ENCODE assay signal across 34 cellular contexts in genomic region chr13:36385471-36385870, GRCh38. TPM values are rescaled to one million over a fixed set of nuclear protein-coding genes. Genes with fewer than 3 reads are reported as not detected.
DNase-seq lines count a peak whose midpoint lies in the region; ATAC-seq and TF ChIP-seq lines count a peak whose summit lies in the region.
"Had no signal": no experiment of that assay in that cellular context is flagged by ENCODE, and none has a peak within 500 bp of the region (broad histone marks: within the 10 kb centered on the region; RNA-seq: fewer than 3 reads in every experiment).

No MANE protein-coding gene starts in this region.

- H3K9me3 ChIP-seq in IMR-90 (ENCODE audit: control insufficient read depth, insufficient read depth, low read length), result no peaks in the 10 kb centered on the region
- H3K9me3 ChIP-seq: A549, right atrium auricular region, thyroid gland had no signal

- no peaks in the 10 kb centered on the region for H3K4me1 ChIP-seq in IMR-90 (ENCODE audit: control insufficient read depth, insufficient read depth, low read length)
- H3K4me1 ChIP-seq: A549, parathyroid adenoma, right atrium auricular region, thyroid gland had no signal

- CTCF ChIA-PET in IMR-90 (lab: Yijun Ruan, JAX), result no interaction called here

- no peak for TF ChIP-seq RAD21 in IMR-90 (IDR thresholded peaks at IDR 0.05; ENCODE audit: low read length)

- H3K27ac Mint-ChIP-seq in stimulated activated naive CD8-positive, alpha-beta T cell treated with anti-CD3 and anti-CD28 coated beads, Interleukin-15, amount 100 ng/mL, for 72 hours, result no peak overlapping the region
- H3K27ac Mint-ChIP-seq: activated naive CD4-positive, alpha-beta T cell treated with anti-CD3 and anti-CD28 coated beads, Interleukin-2, amount 50 U/mL, for 24 hours; immature natural killer cell had no signal

- no peak overlapping the region for H2BK120ac ChIP-seq in IMR-90 (ENCODE audit: low read depth, low read length)

- H3K9me3 Mint-ChIP-seq in stimulated activated naive CD8-positive, alpha-beta T cell treated with anti-CD3 and anti-CD28 coated beads, Interleukin-15, amount 100 ng/mL, for 72 hours, result no peaks in the 10 kb centered on the region
- H3K9me3 Mint-ChIP-seq: activated naive CD4-positive, alpha-beta T cell treated with anti-CD3 and anti-CD28 coated beads, Interleukin-2, amount 50 U/mL, for 24 hours; immature natural killer cell had no signal

- no peak overlapping the region for H4K8ac ChIP-seq in IMR-90 (ENCODE audit: low read depth in 2 of 2, low read length in 2 of 2)

- no peak overlapping the region for H2AK5ac ChIP-seq in IMR-90 (ENCODE audit: low read depth, low read length)

- H3K23ac ChIP-seq in IMR-90 (ENCODE audit: low read depth, low read length), result no peak overlapping the region

- no peak overlapping the region for H2BK20ac ChIP-seq in IMR-90 (ENCODE audit: low read depth, low read length)

- in situ Hi-C loops in IMR-90 (cut with MboI; ENCODE audit: low sequenced_read_pairs) (no loop called here), brain microvascular endothelial cell (cut with HindIII; ENCODE audit: low pct_ligation_motif_present, low sequenced_read_pairs) (no loop called here)

- BruUV-seq in IMR-90 (replicated peaks; lab: Mats Ljungman, UMichigan), result no TSS peak

- H3K56ac ChIP-seq in IMR-90 (ENCODE audit: extremely low read depth, insufficient read depth, low read length), result no peak overlapping the region

- no peaks in the 10 kb centered on the region for H3K36me3 ChIP-seq in IMR-90 (ENCODE audit: control insufficient read depth, insufficient read depth, low read length)
- H3K36me3 ChIP-seq in brain microvascular endothelial cell (replicated peaks), result no peaks in the 10 kb centered on the region
- H3K36me3 ChIP-seq: right atrium auricular region, SJCRH30, thyroid gland, WERI-Rb-1 had no signal

- no peak overlapping the region for H2BK15ac ChIP-seq in IMR-90 (ENCODE audit: low read depth, low read length)

- H3K9me1 ChIP-seq in IMR-90 (ENCODE audit: insufficient read depth, low read length), result no peaks in the 10 kb centered on the region

- H3K4me2 ChIP-seq in IMR-90 (ENCODE audit: low read depth, low read length), result no peak overlapping the region
- H3K4me2 ChIP-seq: A549 had no signal

- no peak overlapping the region for H2BK5ac ChIP-seq in IMR-90 (ENCODE audit: low read depth, low read length, poor library complexity, severe bottlenecking)

- no peaks in the 10 kb centered on the region for H3K4me1 Mint-ChIP-seq in stimulated activated naive CD8-positive, alpha-beta T cell treated with anti-CD3 and anti-CD28 coated beads, Interleukin-15, amount 100 ng/mL, for 72 hours
- H3K4me1 Mint-ChIP-seq: activated naive CD4-positive, alpha-beta T cell treated with anti-CD3 and anti-CD28 coated beads, Interleukin-2, amount 50 U/mL, for 24 hours; immature natural killer cell; neural crest cell had no signal

- H3K14ac ChIP-seq in IMR-90 (replicated peaks; ENCODE audit: low read depth, low read length), result no peak overlapping the region

- POLR2A ChIA-PET in IMR-90 (lab: Charles Lee; ENCODE audit: unreplicated experiment), result no interaction called here

- no peak for TF ChIP-seq CTCF in IMR-90 (conservative IDR thresholded peaks at IDR 0.05; ENCODE audit: low read depth, low read length)
- no peak for TF ChIP-seq CTCF in brain microvascular endothelial cell (IDR thresholded peaks at IDR 0.05; ENCODE audit: low read depth, low read length, missing control alignments)
- TF ChIP-seq CTCF in fibroblast of villous mesenchyme (IDR thresholded peaks at IDR 0.05; ENCODE audit: insufficient read depth, low read depth, low read length), result no peak

- H3K27me3 ChIP-seq in IMR-90 (ENCODE audit: control insufficient read depth, insufficient read depth, low read length), result no peaks in the 10 kb centered on the region
- H3K27me3 ChIP-seq in brain microvascular endothelial cell (replicated peaks), result no peaks in the 10 kb centered on the region
- H3K27me3 ChIP-seq: right atrium auricular region, SJCRH30, thyroid gland had no signal

- H3K27me3 Mint-ChIP-seq in stimulated activated naive CD8-positive, alpha-beta T cell treated with anti-CD3 and anti-CD28 coated beads, Interleukin-15, amount 100 ng/mL, for 72 hours, result peaks cover 16% of the 10 kb centered on the region

- no peak overlapping the region for H3K4ac ChIP-seq in IMR-90 (ENCODE audit: low read depth, low read length)

- no peak overlapping the region for H3K18ac ChIP-seq in IMR-90 (ENCODE audit: low read depth, low read length)

- H4K5ac ChIP-seq in IMR-90 (ENCODE audit: low read depth, low read length), result no peak overlapping the region

- WGBS in IMR-90 (ENCODE audit: extremely low coverage in 2 of 2, insufficient read length in 1 of 2), 2 experiments, result no CpG with 5 or more reads among the region's 1 CpG

- ATAC-seq in IMR-90 (ENCODE audit: low read depth), result no peak
- ATAC-seq in stimulated activated naive CD8-positive, alpha-beta T cell treated with anti-CD3 and anti-CD28 coated beads, Interleukin-15, amount 100 ng/mL, for 72 hours, result no peak
- ATAC-seq: A549, esophagus mucosa had no signal

- no peak overlapping the region for H2AK9ac ChIP-seq in IMR-90 (replicated peaks; ENCODE audit: low read depth, low read length, poor library complexity)

- TF ChIP-seq POLR2A in IMR-90 (IDR thresholded peaks at IDR 0.05; ENCODE audit: low read depth, low read length), result no peak

- dilution Hi-C loops in IMR-90 (cut with HindIII; ENCODE audit: low sequenced_read_pairs, unreplicated experiment), result no loop called here

- no peaks in the 10 kb centered on the region for H4K20me1 ChIP-seq in IMR-90 (ENCODE audit: insufficient read depth, low read length)

- DNase-seq in A172 (ENCODE audit: low spot score) (peak; percentile 28), IMR-90 (peak; percentile 15), brain microvascular endothelial cell (peak; percentile 9), fibroblast of villous mesenchyme (ENCODE audit: low read depth) (peak; percentile 31), NCI-H82 (lab: John Stamatoyannopoulos, UW) (no peak), UCSD-AML1 (lab: John Stamatoyannopoulos, UW; ENCODE audit: unreplicated experiment) (no peak), hepatic stellate cell (ENCODE audit: low spot score) (no peak)
- no peak for DNase-seq in stimulated activated naive CD8-positive, alpha-beta T cell treated with anti-CD3 and anti-CD28 coated beads, Interleukin-15, amount 100 ng/mL, for 72 hours
- DNase-seq: activated CD4-positive, alpha-beta T cell treated with anti-CD3 and anti-CD28 coated beads for 4 hours; activated CD8-positive, alpha-beta memory T cell treated with anti-CD3 and anti-CD28 coated beads for 24 hours; activated T-cell treated with anti-CD3 and anti-CD28 coated beads for 4 hours; anterior cingulate cortex; caudate nucleus; cortex of kidney; DMS79 treated with DMSO at 0.1 percent for 48 hours; effector memory CD4-positive, alpha-beta T cell; immature natural killer cell; KBM-7; MM.1S; NCI-H1417; NCI-H2081; NCI-H748 treated with DMSO at 0.1 percent for 48 hours; RPMI8226; SJCRH30; stimulated activated CD4-positive, alpha-beta T cell treated with anti-CD3 and anti-CD28 coated beads, Interleukin-1b, Interleukin-23, amount 100 ng/mL, for 48 hours; T-helper 9 cell; thyroid gland; WERI-Rb-1 had no signal

- no peak overlapping the region for H3K4me3 Mint-ChIP-seq in stimulated activated naive CD8-positive, alpha-beta T cell treated with anti-CD3 and anti-CD28 coated beads, Interleukin-15, amount 100 ng/mL, for 72 hours
- H3K4me3 Mint-ChIP-seq: activated naive CD4-positive, alpha-beta T cell treated with anti-CD3 and anti-CD28 coated beads, Interleukin-2, amount 50 U/mL, for 24 hours; immature natural killer cell; neural crest cell had no signal

- no peak overlapping the region for H4K91ac ChIP-seq in IMR-90 (ENCODE audit: insufficient read depth, low read depth, low read length)

- H3K4me3 ChIP-seq in IMR-90 (ENCODE audit: insufficient read depth, low read depth, low read length), result no peak overlapping the region
- H3K4me3 ChIP-seq in brain microvascular endothelial cell (ENCODE audit: low read depth, low read length), result no peak overlapping the region
- H3K4me3 ChIP-seq in fibroblast of villous mesenchyme (ENCODE audit: low read depth, low read length), result no peak overlapping the region
- H3K4me3 ChIP-seq: A549, right atrium auricular region, SJCRH30, thyroid gland had no signal

- H3K79me1 ChIP-seq in IMR-90 (ENCODE audit: low read depth in 1 of 2, low read length in 2 of 2), result no peaks in the 10 kb centered on the region

- H3K27ac ChIP-seq in IMR-90 (ENCODE audit: insufficient read depth, low read length) (no peak overlapping the region), brain microvascular endothelial cell (no peak overlapping the region)
- H3K27ac ChIP-seq: A549, parathyroid adenoma, right atrium auricular region, SJCRH30, thyroid gland, WERI-Rb-1 had no signal

- H3K9ac ChIP-seq in IMR-90 (ENCODE audit: low read depth, low read length), result no peak overlapping the region
- H3K9ac ChIP-seq: parathyroid adenoma had no signal

- intact Hi-C loops in IMR-90 (cut with micrococcal nuclease), result no loop called here

- no peak overlapping the region for H2AFZ ChIP-seq in IMR-90 (replicated peaks; ENCODE audit: low read length, poor library complexity)
- H2AFZ ChIP-seq: parathyroid adenoma had no signal

TF ChIP-seq in IMR-90, 13 proteins besides CTCF, POLR2A, EP300 and RAD21 (continues in another document):
- TF ChIP-seq RCOR1 (IDR thresholded peaks at IDR 0.05; ENCODE audit: insufficient replicate concordance, low read length) (no peak), CEBPB (IDR thresholded peaks at IDR 0.05; ENCODE audit: low read depth, low read length) (no peak), CHD1 (IDR thresholded peaks at IDR 0.05; ENCODE audit: low read depth, low read length) (no peak), USF2 (IDR thresholded peaks at IDR 0.05; ENCODE audit: low read depth, low read length) (no peak)

RNA-seq across cellular contexts. Expression of gene SPART, which starts 39.3 kb away (rescaled TPM):
- 73.5 and 91.3 TPM in 2 replicates for total RNA-seq in A172 (2014; rRNA removed; shearing (Covaris generic))
- 86.4 and 110 TPM in 2 replicates for total RNA-seq in IMR-90 (2012; rRNA removed)
- 34.2 and 43.8 TPM in 2 replicates for polyA plus RNA-seq in IMR-90 (2012; rRNA removed)
- polyA plus RNA-seq in IMR-90 (2012; cell fraction: cytosol; rRNA removed), result 9.1 and 12.6 TPM in 2 replicates
- 9.9 and 80.4 TPM in 2 replicates for polyA plus RNA-seq in IMR-90 (2012; cell fraction: nucleus; rRNA removed; ENCODE audit: low replicate concordance)
- 60.6 and 106 TPM in 2 replicates for total RNA-seq in fibroblast of villous mesenchyme

RNA-seq across cellular contexts. Expression of gene CCNA1, which starts 46.8 kb away (rescaled TPM):
- total RNA-seq in A172 (2014; rRNA removed; shearing (Covaris generic)), result 10.7 and 11.5 TPM in 2 replicates
- total RNA-seq in IMR-90 (2012; rRNA removed) (not detected in 2 replicates), fibroblast of villous mesenchyme (under 0.01 and 0.43 TPM in 2 replicates)
- 0.07 TPM in 1 of 2 replicates, not detected in the other for polyA plus RNA-seq in IMR-90 (2012; rRNA removed)
- 0.03 TPM in 1 of 2 replicates, not detected in the other for polyA plus RNA-seq in IMR-90 (2012; cell fraction: cytosol; rRNA removed)
- polyA plus RNA-seq in IMR-90 (2012; cell fraction: nucleus; rRNA removed; ENCODE audit: low replicate concordance), result 0.03 TPM in 1 of 2 replicates, not detected in the other
- total RNA-seq: right atrium auricular region had no signal
- polyA plus RNA-seq: immature natural killer cell had no signal

Comparison
In these comparisons a context has a peak if more than half of its experiments do, and no peak if none do; other contexts are left out.
1. DNase-seq: peak in A172 (single experiment), IMR-90 (single experiment), brain microvascular endothelial cell (single experiment) and fibroblast of villous mesenchyme (single experiment); none in NCI-H82 (single experiment), UCSD-AML1 (single experiment), stimulated activated naive CD8-positive, alpha-beta T cell treated with anti-CD3 and anti-CD28 coated beads, Interleukin-15, amount 100 ng/mL, for 72 hours (0 of 2) and hepatic stellate cell (single experiment).